ENCODE assay signal across 1 cellular context in the genomic region with DNA sequence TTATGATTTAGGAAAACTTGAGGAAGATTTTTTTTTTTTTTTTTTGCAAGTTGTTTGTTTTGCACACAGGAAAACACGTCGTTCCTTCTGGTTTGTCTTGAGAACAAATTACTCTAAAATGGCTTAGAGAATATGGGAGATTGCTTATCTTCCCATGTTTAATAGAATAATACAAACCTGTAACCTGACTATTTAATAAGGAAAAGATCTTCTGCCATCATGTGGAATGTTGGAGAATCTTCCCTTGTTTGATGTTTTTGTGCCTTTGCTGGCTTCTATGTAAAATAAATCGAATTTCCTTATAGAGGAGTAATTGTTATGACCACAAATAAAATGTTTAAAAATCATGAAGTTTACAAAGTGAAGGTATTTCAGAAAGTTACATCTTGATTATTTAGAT.
TF ChIP-seq lines count a peak whose summit lies in the region.

No MANE protein-coding gene starts in this region.

TF ChIP-seq in GM23338, 12 proteins besides CTCF, POLR2A, EP300 and RAD21 (continued from another document):
- TF ChIP-seq, protein P1, sequence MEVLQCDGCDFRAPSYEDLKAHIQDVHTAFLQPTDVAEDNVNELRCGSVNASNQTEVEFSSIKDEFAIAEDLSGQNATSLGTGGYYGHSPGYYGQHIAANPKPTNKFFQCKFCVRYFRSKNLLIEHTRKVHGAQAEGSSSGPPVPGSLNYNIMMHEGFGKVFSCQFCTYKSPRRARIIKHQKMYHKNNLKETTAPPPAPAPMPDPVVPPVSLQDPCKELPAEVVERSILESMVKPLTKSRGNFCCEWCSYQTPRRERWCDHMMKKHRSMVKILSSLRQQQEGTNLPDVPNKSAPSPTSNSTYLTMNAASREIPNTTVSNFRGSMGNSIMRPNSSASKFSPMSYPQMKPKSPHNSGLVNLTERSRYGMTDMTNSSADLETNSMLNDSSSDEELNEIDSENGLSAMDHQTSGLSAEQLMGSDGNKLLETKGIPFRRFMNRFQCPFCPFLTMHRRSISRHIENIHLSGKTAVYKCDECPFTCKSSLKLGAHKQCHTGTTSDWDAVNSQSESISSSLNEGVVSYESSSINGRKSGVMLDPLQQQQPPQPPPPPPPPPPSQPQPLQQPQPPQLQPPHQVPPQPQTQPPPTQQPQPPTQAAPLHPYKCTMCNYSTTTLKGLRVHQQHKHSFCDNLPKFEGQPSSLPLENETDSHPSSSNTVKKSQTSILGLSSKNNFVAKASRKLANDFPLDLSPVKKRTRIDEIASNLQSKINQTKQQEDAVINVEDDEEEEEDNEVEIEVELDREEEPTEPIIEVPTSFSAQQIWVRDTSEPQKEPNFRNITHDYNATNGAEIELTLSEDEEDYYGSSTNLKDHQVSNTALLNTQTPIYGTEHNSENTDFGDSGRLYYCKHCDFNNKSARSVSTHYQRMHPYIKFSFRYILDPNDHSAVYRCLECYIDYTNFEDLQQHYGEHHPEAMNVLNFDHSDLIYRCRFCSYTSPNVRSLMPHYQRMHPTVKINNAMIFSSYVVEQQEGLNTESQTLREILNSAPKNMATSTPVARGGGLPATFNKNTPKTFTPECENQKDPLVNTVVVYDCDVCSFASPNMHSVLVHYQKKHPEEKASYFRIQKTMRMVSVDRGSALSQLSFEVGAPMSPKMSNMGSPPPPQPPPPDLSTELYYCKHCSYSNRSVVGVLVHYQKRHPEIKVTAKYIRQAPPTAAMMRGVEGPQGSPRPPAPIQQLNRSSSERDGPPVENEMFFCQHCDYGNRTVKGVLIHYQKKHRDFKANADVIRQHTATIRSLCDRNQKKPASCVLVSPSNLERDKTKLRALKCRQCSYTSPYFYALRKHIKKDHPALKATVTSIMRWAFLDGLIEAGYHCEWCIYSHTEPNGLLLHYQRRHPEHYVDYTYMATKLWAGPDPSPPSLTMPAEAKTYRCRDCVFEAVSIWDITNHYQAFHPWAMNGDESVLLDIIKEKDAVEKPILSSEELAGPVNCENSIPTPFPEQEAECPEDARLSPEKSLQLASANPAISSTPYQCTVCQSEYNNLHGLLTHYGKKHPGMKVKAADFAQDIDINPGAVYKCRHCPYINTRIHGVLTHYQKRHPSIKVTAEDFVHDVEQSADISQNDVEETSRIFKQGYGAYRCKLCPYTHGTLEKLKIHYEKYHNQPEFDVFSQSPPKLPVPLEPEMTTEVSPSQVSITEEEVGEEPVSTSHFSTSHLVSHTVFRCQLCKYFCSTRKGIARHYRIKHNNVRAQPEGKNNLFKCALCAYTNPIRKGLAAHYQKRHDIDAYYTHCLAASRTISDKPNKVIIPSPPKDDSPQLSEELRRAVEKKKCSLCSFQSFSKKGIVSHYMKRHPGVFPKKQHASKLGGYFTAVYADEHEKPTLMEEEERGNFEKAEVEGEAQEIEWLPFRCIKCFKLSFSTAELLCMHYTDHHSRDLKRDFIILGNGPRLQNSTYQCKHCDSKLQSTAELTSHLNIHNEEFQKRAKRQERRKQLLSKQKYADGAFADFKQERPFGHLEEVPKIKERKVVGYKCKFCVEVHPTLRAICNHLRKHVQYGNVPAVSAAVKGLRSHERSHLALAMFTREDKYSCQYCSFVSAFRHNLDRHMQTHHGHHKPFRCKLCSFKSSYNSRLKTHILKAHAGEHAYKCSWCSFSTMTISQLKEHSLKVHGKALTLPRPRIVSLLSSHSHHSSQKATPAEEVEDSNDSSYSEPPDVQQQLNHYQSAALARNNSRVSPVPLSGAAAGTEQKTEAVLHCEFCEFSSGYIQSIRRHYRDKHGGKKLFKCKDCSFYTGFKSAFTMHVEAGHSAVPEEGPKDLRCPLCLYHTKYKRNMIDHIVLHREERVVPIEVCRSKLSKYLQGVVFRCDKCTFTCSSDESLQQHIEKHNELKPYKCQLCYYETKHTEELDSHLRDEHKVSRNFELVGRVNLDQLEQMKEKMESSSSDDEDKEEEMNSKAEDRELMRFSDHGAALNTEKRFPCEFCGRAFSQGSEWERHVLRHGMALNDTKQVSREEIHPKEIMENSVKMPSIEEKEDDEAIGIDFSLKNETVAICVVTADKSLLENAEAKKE (CRISPR knock-in tag; IDR thresholded peaks at IDR 0.05), result no peak
- TF ChIP-seq EZH2 (IDR thresholded peaks at IDR 0.05; ENCODE audit: low read depth, unreplicated experiment) (no peak), EZH2phosphoT487 (IDR thresholded peaks at IDR 0.05; ENCODE audit: unreplicated experiment) (no peak), ZNF114 (CRISPR knock-in tag; IDR thresholded peaks at IDR 0.05) (no peak)
- TF ChIP-seq, protein P2, sequence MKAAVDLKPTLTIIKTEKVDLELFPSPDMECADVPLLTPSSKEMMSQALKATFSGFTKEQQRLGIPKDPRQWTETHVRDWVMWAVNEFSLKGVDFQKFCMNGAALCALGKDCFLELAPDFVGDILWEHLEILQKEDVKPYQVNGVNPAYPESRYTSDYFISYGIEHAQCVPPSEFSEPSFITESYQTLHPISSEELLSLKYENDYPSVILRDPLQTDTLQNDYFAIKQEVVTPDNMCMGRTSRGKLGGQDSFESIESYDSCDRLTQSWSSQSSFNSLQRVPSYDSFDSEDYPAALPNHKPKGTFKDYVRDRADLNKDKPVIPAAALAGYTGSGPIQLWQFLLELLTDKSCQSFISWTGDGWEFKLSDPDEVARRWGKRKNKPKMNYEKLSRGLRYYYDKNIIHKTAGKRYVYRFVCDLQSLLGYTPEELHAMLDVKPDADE (IDR thresholded peaks at IDR 0.05), result no peak
